20 cellular contexts compared by ENCODE assay signal in the genomic region with DNA sequence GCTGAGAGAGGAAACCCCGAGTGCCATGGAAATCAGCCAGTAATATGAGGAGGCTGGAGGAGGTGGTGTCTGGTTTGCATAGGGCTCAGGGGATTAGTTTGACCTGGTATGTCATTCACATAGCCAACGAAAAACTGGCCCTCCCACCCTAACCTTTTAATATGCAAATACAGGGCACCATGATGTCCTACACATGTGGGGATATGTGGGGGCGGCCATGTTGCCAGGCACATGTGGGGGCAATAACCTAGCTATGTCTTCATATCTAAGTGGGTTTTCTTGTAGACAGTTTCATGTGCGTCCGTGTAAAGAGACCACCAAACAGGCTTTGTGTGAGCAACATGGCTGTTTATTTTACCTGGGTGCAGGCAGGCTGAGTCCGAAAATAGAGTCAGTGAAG.
"Had no signal": no experiment of that assay in that cellular context is flagged by ENCODE, and none has a peak within 500 bp of the region (broad histone marks: within the 10 kb centered on the region; RNA-seq: fewer than 3 reads in every experiment).

No MANE protein-coding gene starts in this region.

- H3K36me3 Mint-ChIP-seq: activated CD8-positive, alpha-beta memory T cell treated with anti-CD3 and anti-CD28 coated beads, Interleukin-2, amount 10 ng/mL, durations not matched to agents 7 days and 5 days; activated naive CD4-positive, alpha-beta T cell treated with anti-CD3 and anti-CD28 coated beads, Interleukin-2, amount 50 U/mL, for 24 hours; memory B cell had no signal

- H3K36me3 ChIP-seq: gastroesophageal sphincter, ovary had no signal

- H3K9me3 Mint-ChIP-seq: activated naive CD4-positive, alpha-beta T cell treated with anti-CD3 and anti-CD28 coated beads, Interleukin-2, amount 50 U/mL, for 24 hours; activated T-cell treated with anti-CD3 and anti-CD28 coated beads, Interleukin-2, amount 50 U/mL, for 24 hours; nephron; stimulated activated naive CD8-positive, alpha-beta T cell treated with anti-CD3 and anti-CD28 coated beads, Interleukin-15, amount 100 ng/mL, for 72 hours had no signal

- DNase-seq: activated CD8-positive, alpha-beta memory T cell treated with anti-CD3 and anti-CD28 coated beads, Interleukin-2, amount 10 ng/mL, durations not matched to agents 7 days and 5 days; activated effector memory CD4-positive, alpha-beta T cell treated with Interleukin-2 at 50 U/mL for 16 hours; activated T-cell treated with anti-CD3 and anti-CD28 coated beads, Interleukin-2, amount 50 U/mL, for 24 hours; amniotic stem cell; body of pancreas; central memory CD4-positive, alpha-beta T cell; effector memory CD4-positive, alpha-beta T cell; islet precursor cell; ovary; stimulated activated CD4-positive, alpha-beta T cell treated with anti-CD3 and anti-CD28 coated beads, Interleukin-4, amount 100 ng/mL, for 24 hours; stimulated activated naive CD8-positive, alpha-beta T cell treated with anti-CD3 and anti-CD28 coated beads, Interleukin-15, amount 100 ng/mL, for 72 hours; testis had no signal

- H3K4me1 Mint-ChIP-seq: activated CD8-positive, alpha-beta memory T cell treated with anti-CD3 and anti-CD28 coated beads, Interleukin-2, amount 10 ng/mL, durations not matched to agents 7 days and 5 days; activated naive CD4-positive, alpha-beta T cell treated with anti-CD3 and anti-CD28 coated beads, Interleukin-2, amount 50 U/mL, for 24 hours; memory B cell; nephron; stimulated activated naive CD8-positive, alpha-beta T cell treated with anti-CD3 and anti-CD28 coated beads, Interleukin-15, amount 100 ng/mL, for 72 hours had no signal

- H3K9me3 ChIP-seq: body of pancreas, gastroesophageal sphincter, ovary, testis had no signal

- H3K4me3 ChIP-seq: body of pancreas, coronary artery, gastroesophageal sphincter, hepatocyte, ovary, testis had no signal

- H3K4me1 ChIP-seq: body of pancreas, gastroesophageal sphincter, testis had no signal

- H3K27me3 ChIP-seq: body of pancreas, gastroesophageal sphincter, hepatocyte, ovary, testis had no signal

- H3K27ac Mint-ChIP-seq: activated CD8-positive, alpha-beta memory T cell treated with anti-CD3 and anti-CD28 coated beads, Interleukin-2, amount 10 ng/mL, durations not matched to agents 7 days and 5 days; activated naive CD4-positive, alpha-beta T cell treated with anti-CD3 and anti-CD28 coated beads, Interleukin-2, amount 50 U/mL, for 24 hours; activated T-cell treated with anti-CD3 and anti-CD28 coated beads, Interleukin-2, amount 50 U/mL, for 24 hours; memory B cell; nephron; stimulated activated naive CD8-positive, alpha-beta T cell treated with anti-CD3 and anti-CD28 coated beads, Interleukin-15, amount 100 ng/mL, for 72 hours had no signal

- H3K4me3 Mint-ChIP-seq: activated CD8-positive, alpha-beta memory T cell treated with anti-CD3 and anti-CD28 coated beads, Interleukin-2, amount 10 ng/mL, durations not matched to agents 7 days and 5 days; activated naive CD4-positive, alpha-beta T cell treated with anti-CD3 and anti-CD28 coated beads, Interleukin-2, amount 50 U/mL, for 24 hours; activated T-cell treated with anti-CD3 and anti-CD28 coated beads, Interleukin-2, amount 50 U/mL, for 24 hours; memory B cell; nephron; stimulated activated naive CD8-positive, alpha-beta T cell treated with anti-CD3 and anti-CD28 coated beads, Interleukin-15, amount 100 ng/mL, for 72 hours had no signal

- H3K27ac ChIP-seq: body of pancreas, coronary artery, gastroesophageal sphincter, hepatocyte, ovary, testis had no signal

- ATAC-seq: activated CD4-positive, CD25-positive, alpha-beta regulatory T cell treated with anti-CD3 and anti-CD28 coated beads, Interleukin-2, amount 50 U/mL, for 24 hours; activated CD8-positive, alpha-beta memory T cell treated with anti-CD3 and anti-CD28 coated beads, Interleukin-2, amount 10 ng/mL, durations not matched to agents 7 days and 5 days; body of pancreas; gastroesophageal sphincter; left lobe of liver; stimulated activated naive CD8-positive, alpha-beta T cell treated with anti-CD3 and anti-CD28 coated beads, Interleukin-15, amount 100 ng/mL, for 72 hours had no signal
